Comparison of ENCODE assay signal across 20 cellular contexts in the genomic region with DNA sequence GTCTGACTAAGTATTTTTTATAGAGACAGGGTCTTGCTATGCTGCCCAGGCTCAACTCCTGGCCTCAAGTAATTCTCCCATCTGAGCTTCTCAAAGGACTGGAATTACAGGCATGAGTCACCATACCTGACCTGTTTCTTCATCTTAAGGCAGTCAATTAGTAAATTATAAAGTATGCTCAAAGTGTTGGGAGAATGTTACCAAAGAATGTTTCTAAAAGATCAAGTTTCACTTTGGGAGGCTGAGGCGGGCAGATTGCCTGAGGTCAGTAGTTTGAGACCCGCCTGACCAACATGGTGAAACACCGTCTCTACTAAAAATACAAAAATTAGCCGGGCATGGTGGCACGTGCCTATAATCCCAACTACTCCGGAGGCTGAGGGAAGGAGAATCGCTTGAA.
DNase-seq lines count a peak whose midpoint lies in the region; ATAC-seq, FAIRE-seq and TF ChIP-seq lines count a peak whose summit lies in the region.
"Had no signal": no experiment of that assay in that cellular context is flagged by ENCODE, and none has a peak within 500 bp of the region (broad histone marks: within the 10 kb centered on the region; RNA-seq: fewer than 3 reads in every experiment).

No MANE protein-coding gene starts in this region.

- no peak for FAIRE-seq in A549 (lab: Jason Lieb, UNC)
- FAIRE-seq: GM12891, GM19239 had no signal

- no peaks in the 10 kb centered on the region for H4K20me1 ChIP-seq in smooth muscle cell (ENCODE audit: low read depth)

- POLR2A ChIA-PET in A549 (lab: Yijun Ruan, JAX) (no interaction called here), WTC11 (lab: Charles Lee) (no interaction called here)

- H3K27ac Mint-ChIP-seq in WTC11 = no peak overlapping the region
- H3K27ac Mint-ChIP-seq in stimulated activated memory B cell treated with anti-CD40 and anti-IgM and Interleukin-4, amounts not matched to agents 10 μg/mL and 1 μg/mL and 100 μg/mL, for 72 hours = peak overlapping the region; percentile 47

- ATAC-seq in A549 = no peak
- ATAC-seq in WTC11 = no peak
- ATAC-seq in stimulated activated memory B cell treated with anti-CD40 and anti-IgM and Interleukin-4, amounts not matched to agents 10 μg/mL and 1 μg/mL and 100 μg/mL, for 72 hours = no peak

- H3K9me3 Mint-ChIP-seq in WTC11 = peaks cover 48% of the 10 kb centered on the region
- H3K9me3 Mint-ChIP-seq in stimulated activated memory B cell treated with anti-CD40 and anti-IgM and Interleukin-4, amounts not matched to agents 10 μg/mL and 1 μg/mL and 100 μg/mL, for 72 hours = peaks cover 7% of the 10 kb centered on the region

- TF ChIP-seq CTCF in A549 (IDR thresholded peaks at IDR 0.05) = no peak
- no peak for TF ChIP-seq CTCF in WTC11 (IDR thresholded peaks at IDR 0.05)
- no peak for TF ChIP-seq CTCF in smooth muscle cell (IDR thresholded peaks at IDR 0.05; ENCODE audit: borderline replicate concordance, insufficient read depth, poor library complexity, severe bottlenecking)

- H3K36me3 Mint-ChIP-seq in WTC11 = peaks cover 14% of the 10 kb centered on the region
- peaks cover 76% of the 10 kb centered on the region for H3K36me3 Mint-ChIP-seq in stimulated activated memory B cell treated with anti-CD40 and anti-IgM and Interleukin-4, amounts not matched to agents 10 μg/mL and 1 μg/mL and 100 μg/mL, for 72 hours

- no peak for TF ChIP-seq EP300 in A549 (IDR thresholded peaks at IDR 0.05)

- H3K4me1 ChIP-seq in A549 = no peaks in the 10 kb centered on the region
- H3K4me1 ChIP-seq in smooth muscle cell (ENCODE audit: low read depth) = no peaks in the 10 kb centered on the region
- H3K4me1 ChIP-seq: BE2C, HAP-1 had no signal

- H3K27me3 ChIP-seq in smooth muscle cell (ENCODE audit: low read depth) = no peaks in the 10 kb centered on the region
- H3K27me3 ChIP-seq: BE2C had no signal

- no peak overlapping the region for H3K4me3 Mint-ChIP-seq in WTC11
- no peak overlapping the region for H3K4me3 Mint-ChIP-seq in stimulated activated memory B cell treated with anti-CD40 and anti-IgM and Interleukin-4, amounts not matched to agents 10 μg/mL and 1 μg/mL and 100 μg/mL, for 72 hours
- H3K4me3 Mint-ChIP-seq: CD4-positive, CD25-positive, alpha-beta regulatory T cell; CD8-positive, alpha-beta memory T cell had no signal

- H3K27me3 Mint-ChIP-seq in WTC11 (ENCODE audit: low read depth) = no peaks in the 10 kb centered on the region
- no peaks in the 10 kb centered on the region for H3K27me3 Mint-ChIP-seq in stimulated activated memory B cell treated with anti-CD40 and anti-IgM and Interleukin-4, amounts not matched to agents 10 μg/mL and 1 μg/mL and 100 μg/mL, for 72 hours
- H3K27me3 Mint-ChIP-seq: CD4-positive, CD25-positive, alpha-beta regulatory T cell; CD8-positive, alpha-beta memory T cell had no signal

- CTCF ChIA-PET in A549 (lab: Yijun Ruan, JAX) = no interaction called here
- CTCF ChIA-PET in WTC11 (lab: Charles Lee) = no interaction called here

- H3K36me3 ChIP-seq in smooth muscle cell (ENCODE audit: low read depth) = no peaks in the 10 kb centered on the region
- H3K36me3 ChIP-seq: BE2C, HAP-1 had no signal

- no peak overlapping the region for H3K4me2 ChIP-seq in A549
- H3K4me2 ChIP-seq in smooth muscle cell = no peak overlapping the region

- H3K9me3 ChIP-seq in A549 = peaks cover 13% of the 10 kb centered on the region; the same call in 2 of the 3 replicates
- no peaks in the 10 kb centered on the region for H3K9me3 ChIP-seq in smooth muscle cell (replicated peaks; ENCODE audit: low read depth)
- H3K9me3 ChIP-seq: BE2C, HAP-1 had no signal

- WGBS in A549 (ENCODE audit: missing lambda C conversion rate) = 66% methylated on average over 7 of the region's 7 CpGs
- 89% methylated on average over 7 of the region's 7 CpGs for WGBS in smooth muscle cell (ENCODE audit: low lambda C conversion rate)

- H2AFZ ChIP-seq in smooth muscle cell (ENCODE audit: low read depth) = no peak overlapping the region
- H2AFZ ChIP-seq: GM23248 had no signal

- DNase-seq in A549 (ENCODE audit: low read depth in 1 of 2, low spot score in 1 of 2) = no peak
- no peak for DNase-seq in WTC11 (ENCODE audit: low spot score)
- DNase-seq in iris pigment epithelial cell (ENCODE audit: low read depth) = peak; percentile 15
- no peak for DNase-seq in smooth muscle cell (lab: John Stamatoyannopoulos, UW; ENCODE audit: unreplicated experiment)
- no peak for DNase-seq in GF-D8 (lab: John Stamatoyannopoulos, UW)
- DNase-seq: ACHN; BE2C; C1 segment of cervical spinal cord; CD4-positive, CD25-positive, alpha-beta regulatory T cell; CD8-positive, alpha-beta memory T cell; COR-L47; DMS 273 treated with DMSO at 0.1 percent for 48 hours; DMS53; DND-41; EL; GM23248 had no signal

- no peaks in the 10 kb centered on the region for H3K4me1 Mint-ChIP-seq in WTC11
- H3K4me1 Mint-ChIP-seq in stimulated activated memory B cell treated with anti-CD40 and anti-IgM and Interleukin-4, amounts not matched to agents 10 μg/mL and 1 μg/mL and 100 μg/mL, for 72 hours = peaks cover 36% of the 10 kb centered on the region

- TF ChIP-seq POLR2A in A549 (IDR thresholded peaks at IDR 0.05; ENCODE audit: low read length) = no peak

- no peak for TF ChIP-seq RAD21 in A549 (conservative IDR thresholded peaks at IDR 0.05 in 1 of 2, IDR thresholded peaks at IDR 0.05 in 1 of 2)

- H3K27ac ChIP-seq in A549 = no peak overlapping the region
- no peak overlapping the region for H3K27ac ChIP-seq in smooth muscle cell (ENCODE audit: low read depth)
- H3K27ac ChIP-seq: GM23248 had no signal

- no peaks in the 10 kb centered on the region for H3K79me2 ChIP-seq in smooth muscle cell (ENCODE audit: low read depth)

- H3K9ac ChIP-seq in smooth muscle cell (ENCODE audit: low read depth) = no peak overlapping the region
- H3K9ac ChIP-seq: GM23248 had no signal

- H3F3A ChIP-seq in smooth muscle cell (ENCODE audit: low read depth) = no peaks in the 10 kb centered on the region

- H3K4me3 ChIP-seq in A549 (no peak overlapping the region), smooth muscle cell (no peak overlapping the region)
- H3K4me3 ChIP-seq: GM23248, HAP-1 had no signal

TF ChIP-seq in A549, 52 proteins besides CTCF, POLR2A, EP300 and RAD21:
- TF ChIP-seq ELK1 (IDR thresholded peaks at IDR 0.05; ENCODE audit: low read depth, low read length) (no peak), SMC3 (IDR thresholded peaks at IDR 0.05) (no peak), TFCP2L1 (CRISPR knock-in tag; IDR thresholded peaks at IDR 0.05) (no peak), CHD4 (IDR thresholded peaks at IDR 0.05; ENCODE audit: borderline replicate concordance) (no peak), TP53 (CRISPR knock-in tag; IDR thresholded peaks at IDR 0.05) (no peak), FOSL2 (IDR thresholded peaks at IDR 0.05) (no peak), FOSL2 (CRISPR knock-in tag; IDR thresholded peaks at IDR 0.05) (peak; percentile 27; the same call in 1 of the 2 replicates)
TF ChIP-seq in A549: peak in this region for 1.

TF ChIP-seq in WTC11, 78 proteins besides CTCF, POLR2A, EP300 and RAD21:
- TF ChIP-seq ELF4 (CRISPR knock-in tag; IDR thresholded peaks at IDR 0.05; ENCODE audit: low read depth) (no peak), RELA (CRISPR knock-in tag; IDR thresholded peaks at IDR 0.05; ENCODE audit: borderline replicate concordance) (no peak), ZNF532 (CRISPR knock-in tag; IDR thresholded peaks at IDR 0.05; ENCODE audit: borderline replicate concordance) (no peak), ZNF121 (CRISPR knock-in tag; IDR thresholded peaks at IDR 0.05) (0 out of 2 replicates have a peak, but pooled peaks have one; percentile 24), ZNF396 (CRISPR knock-in tag; IDR thresholded peaks at IDR 0.05; ENCODE audit: borderline replicate concordance) (no peak), MYBL2 (CRISPR knock-in tag; IDR thresholded peaks at IDR 0.05) (no peak)
- TF ChIP-seq, protein P1, sequence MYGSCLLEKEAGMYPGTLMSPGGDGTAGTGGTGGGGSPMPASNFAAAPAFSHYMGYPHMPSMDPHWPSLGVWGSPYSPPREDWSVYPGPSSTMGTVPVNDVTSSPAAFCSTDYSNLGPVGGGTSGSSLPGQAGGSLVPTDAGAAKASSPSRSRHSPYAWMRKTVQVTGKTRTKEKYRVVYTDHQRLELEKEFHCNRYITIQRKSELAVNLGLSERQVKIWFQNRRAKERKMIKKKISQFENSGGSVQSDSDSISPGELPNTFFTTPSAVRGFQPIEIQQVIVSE (CRISPR knock-in tag; IDR thresholded peaks at IDR 0.05; ENCODE audit: borderline replicate concordance) = no peak
